In genomic region chr4:3411676-3412075, GRCh38 we compare ENCODE assay signal across 33 cellular contexts. TPM values are rescaled to one million over a fixed set of nuclear protein-coding genes. Genes with fewer than 3 reads are reported as not detected.
DNase-seq lines count a peak whose midpoint lies in the region; ATAC-seq and TF ChIP-seq lines count a peak whose summit lies in the region.
"Had no signal": no experiment of that assay in that cellular context is flagged by ENCODE, and none has a peak within 500 bp of the region (broad histone marks: within the 10 kb centered on the region; RNA-seq: fewer than 3 reads in every experiment).

No MANE protein-coding gene starts in this region.

- peaks cover 14 to 18% of the 10 kb centered on the region in 2 donors for H3K36me3 Mint-ChIP-seq in CD14-positive monocyte

- peaks cover 0 to 4% (median 0%) of the 10 kb centered on the region in 3 donors for H3K27me3 Mint-ChIP-seq in CD14-positive monocyte (ENCODE audit: low read depth in 3 of 3)
- H3K27me3 Mint-ChIP-seq: CD4-positive, CD25-positive, alpha-beta regulatory T cell; naive thymus-derived CD4-positive, alpha-beta T cell had no signal

- no peak for TF ChIP-seq EP300 in ovary (IDR thresholded peaks at IDR 0.05)

- H3K27ac ChIP-seq in C4-2B (peak overlapping the region; percentile 63), VCaP (peak overlapping the region; percentile 64; the same call in 1 of the 2 replicates), ovary (no peak overlapping the region)
- H3K27ac ChIP-seq: breast epithelium, colonic mucosa, esophagus muscularis mucosa, foreskin keratinocyte had no signal

- no peak overlapping the region for H3K27ac Mint-ChIP-seq in CD14-positive monocyte
- H3K27ac Mint-ChIP-seq: mesothelial cell of epicardium; stimulated activated memory B cell treated with anti-CD40 and anti-IgM and Interleukin-4, amounts not matched to agents 10 μg/mL and 1 μg/mL and 100 μg/mL, for 72 hours had no signal

- H3K27me3 ChIP-seq in ovary, result no peaks in the 10 kb centered on the region
- H3K27me3 ChIP-seq: breast epithelium, colonic mucosa, esophagus muscularis mucosa, foreskin keratinocyte had no signal

- ATAC-seq in HG03280 (IDR thresholded peaks at IDR 0.05; ENCODE audit: unreplicated experiment), result no peak
- ATAC-seq: foreskin keratinocyte; left colon; naive thymus-derived CD4-positive, alpha-beta T cell; right cardiac atrium; SK-N-SH treated with all-trans-retinoic acid at 6 μM for 48 hours; stimulated activated memory B cell treated with anti-CD40 and anti-IgM and Interleukin-4, amounts not matched to agents 10 μg/mL and 1 μg/mL and 100 μg/mL, for 72 hours had no signal

- intact Hi-C loops in ovary (cut with DNase I), result no loop called here
- intact Hi-C loops in CD14-positive monocyte (cut with micrococcal nuclease), result no loop called here

- peaks cover 16% of the 10 kb centered on the region for H3K4me1 ChIP-seq in ovary (ENCODE audit: insufficient read depth)
- H3K4me1 ChIP-seq: breast epithelium, colonic mucosa, foreskin keratinocyte had no signal

- no peaks in the 10 kb centered on the region for H3K9me3 ChIP-seq in ovary
- H3K9me3 ChIP-seq: breast epithelium, colonic mucosa, esophagus muscularis mucosa had no signal

- H3K36me3 ChIP-seq in ovary, result no peaks in the 10 kb centered on the region
- H3K36me3 ChIP-seq: breast epithelium, colonic mucosa had no signal

- peaks cover 22% of the 10 kb centered on the region for H3K4me1 Mint-ChIP-seq in CD14-positive monocyte
- H3K4me1 Mint-ChIP-seq: CD4-positive, CD25-positive, alpha-beta regulatory T cell had no signal

- TF ChIP-seq POLR2A in ovary (IDR thresholded peaks at IDR 0.05), result no peak

- DNase-seq in iPS-NIHi11 (ENCODE audit: low spot score), result peak; percentile 10
- DNase-seq in ovary, result peak in 3 of 5 donors; percentile 14 to 30 (median 16)
- DNase-seq in RKO (ENCODE audit: low spot score), result no peak
- no peak for DNase-seq in HK-2 (ENCODE audit: unreplicated experiment)
- no peak for DNase-seq in CD14-positive monocyte (ENCODE audit: low spot score)
- DNase-seq: activated CD4-positive, alpha-beta T cell treated with anti-CD3 and anti-CD28 coated beads for 48 hours; activated T-cell treated with anti-CD3 and anti-CD28 coated beads, Interleukin-2, amount 50 U/mL, for 1 hour; amniotic stem cell; CD4-positive, CD25-positive, alpha-beta regulatory T cell; colonic mucosa; foreskin keratinocyte; MV-4-11; naive thymus-derived CD4-positive, alpha-beta T cell; NCI-H146; NCI-H2107; NCI-H748 treated with DMSO at 0.1 percent for 48 hours; stimulated activated CD4-positive, alpha-beta T cell treated with anti-CD3 and anti-CD28 coated beads, Interleukin-4, amount 100 ng/mL, for 4 hours; substantia nigra had no signal

- 92 to 93% (median 93%) methylated on average over 17 of the region's 17 CpGs for WGBS in ovary, 3 donors

- H3K4me3 Mint-ChIP-seq in CD14-positive monocyte, result no peak overlapping the region
- H3K4me3 Mint-ChIP-seq: CD4-positive, CD25-positive, alpha-beta regulatory T cell; mesothelial cell of epicardium; naive thymus-derived CD4-positive, alpha-beta T cell; stimulated activated memory B cell treated with anti-CD40 and anti-IgM and Interleukin-4, amounts not matched to agents 10 μg/mL and 1 μg/mL and 100 μg/mL, for 72 hours had no signal

- no peak for TF ChIP-seq CTCF in C4-2B (conservative IDR thresholded peaks at IDR 0.05)
- TF ChIP-seq CTCF in VCaP (conservative IDR thresholded peaks at IDR 0.05), result no peak
- TF ChIP-seq CTCF in ovary (IDR thresholded peaks at IDR 0.05), result no peak
- TF ChIP-seq CTCF in CD14-positive monocyte (IDR thresholded peaks at IDR 0.05), result no peak

- no peak overlapping the region for H3K4me3 ChIP-seq in ovary
- H3K4me3 ChIP-seq: breast epithelium, colonic mucosa, esophagus muscularis mucosa had no signal

- H3K9me3 Mint-ChIP-seq in CD14-positive monocyte, result peaks cover 0 to 3% (median 0%) of the 10 kb centered on the region in 7 donors
- H3K9me3 Mint-ChIP-seq: CD4-positive, CD25-positive, alpha-beta regulatory T cell; mesothelial cell of epicardium; naive thymus-derived CD4-positive, alpha-beta T cell; stimulated activated memory B cell treated with anti-CD40 and anti-IgM and Interleukin-4, amounts not matched to agents 10 μg/mL and 1 μg/mL and 100 μg/mL, for 72 hours had no signal

RNA-seq across cellular contexts. Expression of gene HGFAC, which starts 30.1 kb away (rescaled TPM):
- 1 to 10 TPM in 1 of 7 donors, under 1 TPM in 5, not detected in 1; 0.15 to 2.1 (median 0.47) TPM for total RNA-seq in ovary
- 1 to 10 TPM in 1 of 2 donors, not detected in 1; 1.1 TPM for polyA plus RNA-seq in ovary
- polyA plus RNA-seq in CD14-positive monocyte, result not detected
- total RNA-seq: activated CD8-positive, alpha-beta memory T cell treated with anti-CD3 and anti-CD28 coated beads for 36 hours; CD4-positive, CD25-positive, alpha-beta regulatory T cell; Daoy; foreskin keratinocyte; left colon; RPMI7951; T-helper 2 cell treated with Interferon-gamma antibody and Interleukin-4, amounts not matched to agents 100 ng/mL and 5 ng/mL, for 36 hours had no signal
- polyA plus RNA-seq: foreskin keratinocyte; naive thymus-derived CD4-positive, alpha-beta T cell had no signal

RNA-seq across cellular contexts. Expression of gene DOK7, which starts 51.4 kb away (rescaled TPM):
- total RNA-seq in ovary, result 10 to 100 TPM in 2 of 7 donors, 1 to 10 TPM in 2, under 1 TPM in 1, not detected in 2; 0.24 to 33.4 (median 2.5) TPM
- polyA plus RNA-seq in ovary (under 1 TPM in 1 of 2 donors, not detected in 1; 0.19 TPM), CD14-positive monocyte (not detected)
- total RNA-seq: activated CD8-positive, alpha-beta memory T cell treated with anti-CD3 and anti-CD28 coated beads for 36 hours; CD4-positive, CD25-positive, alpha-beta regulatory T cell; naive thymus-derived CD4-positive, alpha-beta T cell; osteocyte; RPMI7951; T-helper 2 cell treated with Interferon-gamma antibody and Interleukin-4, amounts not matched to agents 100 ng/mL and 5 ng/mL, for 36 hours had no signal
- polyA plus RNA-seq: naive thymus-derived CD4-positive, alpha-beta T cell had no signal

Comparison
In these comparisons a context has a peak if more than half of its experiments do, and no peak if none do; other contexts are left out.
1. H3K27ac ChIP-seq: peak in C4-2B (single experiment) and VCaP (single experiment); none in ovary (0 of 2).
2. DNase-seq: peak in iPS-NIHi11 (single experiment) and ovary (3 of 5); none in RKO (single experiment), HK-2 (single experiment) and CD14-positive monocyte (single experiment).